14 cellular contexts compared by ENCODE assay signal in genomic region chr2:106492399-106492798, GRCh38. TPM values are rescaled to one million over a fixed set of nuclear protein-coding genes. Genes with fewer than 3 reads are reported as not detected.
"Had no signal": no experiment of that assay in that cellular context is flagged by ENCODE, and none has a peak within 500 bp of the region (broad histone marks: within the 10 kb centered on the region; RNA-seq: fewer than 3 reads in every experiment).

No MANE protein-coding gene starts in this region.

RNA-seq across cellular contexts. Expression of gene CD8B2, which starts 5.2 kb away (rescaled TPM):
- total RNA-seq: omental fat pad, osteocyte, posterior vena cava, pulmonary artery endothelial cell, right atrium auricular region, sciatic nerve, smooth muscle cell, stomach, subcutaneous adipose tissue, thoracic aorta, tibial nerve, upper lobe of right lung had no signal
- polyA plus RNA-seq: naive thymus-derived CD4-positive, alpha-beta T cell; neural cell; smooth muscle cell had no signal

RNA-seq across cellular contexts. Expression of gene RGPD3, which starts 24.2 kb away (rescaled TPM):
- total RNA-seq: osteocyte had no signal
- polyA plus RNA-seq: smooth muscle cell had no signal
